ENCODE assay signal across 29 cellular contexts in genomic region chr7:149156898-149157297, GRCh38.
"Had no signal": no experiment of that assay in that cellular context is flagged by ENCODE, and none has a peak within 500 bp of the region (broad histone marks: within the 10 kb centered on the region; RNA-seq: fewer than 3 reads in every experiment).

No MANE protein-coding gene starts in this region.

- H3K4me3 Mint-ChIP-seq: mesothelial cell of epicardium; natural killer cell treated with Interleukin-12 subunit alpha and Interleukin-12 subunit beta and Interleukin-15 and Interleukin-18, amount 100 ng/mL, for 72 hours; neural crest cell; type B pancreatic cell had no signal

- H3K27ac Mint-ChIP-seq: mesothelial cell of epicardium, type B pancreatic cell had no signal

- H3K27me3 Mint-ChIP-seq: naive B cell; natural killer cell treated with Interleukin-12 subunit alpha and Interleukin-12 subunit beta and Interleukin-15 and Interleukin-18, amount 100 ng/mL, for 72 hours; type B pancreatic cell had no signal

- H3K4me1 ChIP-seq: left lung, pancreas, right lobe of liver, testis had no signal

- H3K9me3 Mint-ChIP-seq: naive B cell; natural killer cell treated with Interleukin-12 subunit alpha and Interleukin-12 subunit beta and Interleukin-15 and Interleukin-18, amount 100 ng/mL, for 72 hours; type B pancreatic cell had no signal

- H3K27me3 ChIP-seq: dorsolateral prefrontal cortex, gastrocnemius medialis, heart left ventricle, hepatocyte, left lung, neutrophil, pancreas, right lobe of liver, testis, tibial artery had no signal

- H3K4me3 ChIP-seq: dorsolateral prefrontal cortex, gastrocnemius medialis, heart left ventricle, hepatocyte, left lung, mucosa of descending colon, pancreas, right lobe of liver, tibial artery had no signal

- H3K4me2 ChIP-seq: hepatocyte had no signal

- H3K4me1 Mint-ChIP-seq: mesothelial cell of epicardium, neural crest cell had no signal

- ATAC-seq: esophagus mucosa; gastrocnemius medialis; heart left ventricle; left cardiac atrium; left lung; mucosa of descending colon; pancreas; right lobe of liver; stimulated activated naive CD8-positive, alpha-beta T cell treated with anti-CD3 and anti-CD28 coated beads, Interleukin-15, Interleukin-2, amounts not matched to agents 100 U/mL and 50 U/mL, for 24 hours had no signal

- H3K27ac ChIP-seq: dorsolateral prefrontal cortex, epithelial cell of prostate, gastrocnemius medialis, heart left ventricle, hepatocyte, left lung, neutrophil, pancreas, right lobe of liver, testis, tibial artery had no signal

- DNase-seq: dorsolateral prefrontal cortex; effector CD4-positive, alpha-beta T cell; foreskin fibroblast; gastrocnemius medialis; heart left ventricle; kidney; left cardiac atrium; left lung; mesenchymal stem cell; mucosa of descending colon; naive B cell; pancreas; right lobe of liver; small intestine; stimulated activated CD4-positive, alpha-beta T cell treated with anti-CD3 and anti-CD28 coated beads, Interleukin-15, amount 100 ng/mL, for 24 hours; stimulated activated CD4-positive, alpha-beta T cell treated with anti-CD3 and anti-CD28 coated beads, Interleukin-4, amount 100 ng/mL, for 1 hour; stimulated activated CD8-positive, alpha-beta memory T cell treated with anti-CD3 and anti-CD28 coated beads, Interleukin-4, amount 100 ng/mL, for 48 hours; stimulated activated naive CD8-positive, alpha-beta T cell treated with anti-CD3 and anti-CD28 coated beads, Interleukin-15, Interleukin-2, amounts not matched to agents 100 U/mL and 50 U/mL, for 24 hours; substantia nigra; testis; tibial artery had no signal

- H2AFZ ChIP-seq: hepatocyte had no signal
